In genomic region chr10:95693331-95693667, GRCh38 we compare ENCODE assay signal across 8 cellular contexts. TPM values are rescaled to one million over a fixed set of nuclear protein-coding genes. Genes with fewer than 3 reads are reported as not detected.
DNase-seq lines count a peak whose midpoint lies in the region; ATAC-seq and TF ChIP-seq lines count a peak whose summit lies in the region.

No MANE protein-coding gene starts in this region.

- H3K27ac ChIP-seq in ascending aorta: peak overlapping the region; percentile 59 to 84
- H3K27ac ChIP-seq in thyroid gland: peak overlapping the region; percentile 43 to 78 (median 74)

- H3K36me3 ChIP-seq in BJ (ENCODE audit: control insufficient read depth, insufficient read depth, low read length) (no peaks in the 10 kb centered on the region; the same call in 1 of the 2 replicates), ascending aorta (peaks cover 10 to 28% of the 10 kb centered on the region in 2 donors), thyroid gland (peaks cover 0 to 4% of the 10 kb centered on the region in 2 donors)

- H3K4me1 ChIP-seq in ascending aorta (peaks cover 5 to 8% of the 10 kb centered on the region in 2 donors), thyroid gland (peaks cover 15 to 17% of the 10 kb centered on the region in 2 donors)

- no peak for TF ChIP-seq CTCF in BJ (IDR thresholded peaks at IDR 0.05; ENCODE audit: insufficient read depth, low read depth, low read length)
- TF ChIP-seq CTCF in ascending aorta (IDR thresholded peaks at IDR 0.05): no peak
- TF ChIP-seq CTCF in thyroid gland (IDR thresholded peaks at IDR 0.05): no peak

- H3K9me3 ChIP-seq in ascending aorta (no peaks in the 10 kb centered on the region), thyroid gland (no peaks in the 10 kb centered on the region)

- CTCF ChIA-PET in BJ (lab: Yijun Ruan, JAX): interaction anchor here (0.6 to 11.4 kb wide), 46 partner anchors 9 to 322 kb away, joined by 3 to 296 read pairs (median 4); partner anchors contain the start of gene ENTPD1

- ATAC-seq in HG02852 (IDR thresholded peaks at IDR 0.05; ENCODE audit: unreplicated experiment) (peak; percentile 8), left colon (peak; percentile 3)

- H3K4me3 ChIP-seq in BJ (ENCODE audit: low read depth, low read length) (peak overlapping the region; percentile 83), ascending aorta (peak overlapping the region; percentile 78 to 93), thyroid gland (replicated peaks in 1 of 3) (peak overlapping the region; percentile 89 to 97 (median 92))

- POLR2A ChIA-PET in BJ (lab: Charles Lee): interaction anchor here (0.6 to 0.7 kb wide), 3 partner anchors 149 to 346 kb away, joined by 3 to 9 read pairs (median 4); no protein-coding TSS in a partner anchor

- no peak for TF ChIP-seq POLR2A in thyroid gland (IDR thresholded peaks at IDR 0.05)

- 1 to 2% methylated on average over 9 of the region's 9 CpGs for WGBS in thyroid gland, 2 donors

- no peaks in the 10 kb centered on the region for H3K27me3 ChIP-seq in BJ (ENCODE audit: control insufficient read depth, insufficient read depth, low read length)
- H3K27me3 ChIP-seq in ascending aorta: no peaks in the 10 kb centered on the region
- H3K27me3 ChIP-seq in thyroid gland: no peaks in the 10 kb centered on the region

- no peak for DNase-seq in BJ (ENCODE audit: low read depth)
- no peak for DNase-seq in ascending aorta (ENCODE audit: low spot score in 2 of 2)
- peak in 1 of 2 donors; percentile 13 for DNase-seq in left colon
- DNase-seq in thyroid gland: no peak
- no peak for DNase-seq in COLO829 (ENCODE audit: low spot score)
- no peak for DNase-seq in A172 (ENCODE audit: low spot score)
- DNase-seq in NCI-H2107 treated with DMSO at 0.1 percent for 48 hours (lab: John Stamatoyannopoulos, UW; ENCODE audit: unreplicated experiment): no peak

- intact Hi-C loops in ascending aorta (cut with DNase I) (loop anchor here (1.0 to 10.0 kb wide), 4 partner anchors 37 to 532 kb away; partner anchors contain the start of genes ALDH18A1 and CC2D2B), left colon (cut with DNase I, micrococcal nuclease) (loop anchor here in 1 of 2 donors (5.0 kb wide), 1 partner anchor 149 kb away; no protein-coding TSS in a partner anchor), thyroid gland (cut with DNase I) (loop anchor here (5.0 kb wide), 1 partner anchor 169 kb away; no protein-coding TSS in a partner anchor)

RNA-seq across cellular contexts. Expression of gene TCTN3, which starts 0.4 kb away (rescaled TPM):
- polyA plus RNA-seq in BJ (2011; rRNA removed): 38.0 and 48.6 TPM in 2 replicates
- 22.5 and 32.6 TPM in 2 replicates for polyA minus RNA-seq in BJ (2011; rRNA and poly(A)+ RNA removed)
- total RNA-seq in ascending aorta: 22.1 TPM
- 10 to 100 TPM; 26.6 to 29.6 TPM for total RNA-seq in left colon
- 10 to 100 TPM; 37.5 to 62.1 (median 51.8) TPM for total RNA-seq in thyroid gland
- total RNA-seq in A172 (2014; rRNA removed; shearing (Covaris generic)): 41.8 and 43.1 TPM in 2 replicates

RNA-seq across cellular contexts. Expression of gene ALDH18A1, which starts 36.8 kb away (rescaled TPM):
- 109 and 110 TPM in 2 replicates for polyA plus RNA-seq in BJ (2011; rRNA removed)
- 109 and 177 TPM in 2 replicates for polyA minus RNA-seq in BJ (2011; rRNA and poly(A)+ RNA removed)
- total RNA-seq in ascending aorta: 29.1 TPM
- 100 to 1,000 TPM; 123 to 177 TPM for total RNA-seq in left colon
- total RNA-seq in thyroid gland: 100 to 1,000 TPM in 2 of 4 donors, 10 to 100 TPM in 2; 66.6 to 134 (median 96.5) TPM
- total RNA-seq in A172 (2014; rRNA removed; shearing (Covaris generic)): 88.8 and 94.9 TPM in 2 replicates
